In the genomic region with DNA sequence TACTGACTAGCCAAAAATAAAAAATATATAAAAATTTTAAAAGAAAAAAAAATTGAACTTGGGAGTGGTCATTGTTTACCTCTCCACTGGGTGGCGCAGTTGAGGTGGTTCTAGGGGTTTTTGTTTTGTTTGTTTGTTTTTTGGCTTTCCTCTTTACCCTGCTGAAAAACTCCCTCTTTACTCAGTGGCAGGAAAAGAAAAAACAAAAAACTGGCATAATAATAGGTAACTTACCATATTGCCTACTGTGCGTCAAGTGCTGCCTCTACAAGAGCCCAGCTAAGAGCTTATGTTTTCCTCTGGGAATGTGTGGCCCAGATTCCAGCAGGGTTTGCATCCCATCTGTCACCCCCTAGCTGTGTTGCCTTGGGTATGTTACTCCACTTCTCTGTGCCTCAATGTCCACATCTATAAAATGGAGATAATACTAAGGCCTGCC, we compare ENCODE assay signal across 9 cellular contexts. TPM values are rescaled to one million over a fixed set of nuclear protein-coding genes. Genes with fewer than 3 reads are reported as not detected.
DNase-seq lines count a peak whose midpoint lies in the region; TF ChIP-seq lines count a peak whose summit lies in the region.
"Not testable (repeated sequence)": the region's sequence is repeated elsewhere in the genome, so short reads cannot be mapped to it uniquely, and the experiment has no call there.
"Had no signal": no experiment of that assay in that cellular context is flagged by ENCODE, and none has a peak within 500 bp of the region (broad histone marks: within the 10 kb centered on the region; RNA-seq: fewer than 3 reads in every experiment).

No MANE protein-coding gene starts in this region.

- not testable (repeated sequence) for H3K4me3 Mint-ChIP-seq in progenitor cell of endocrine pancreas (ENCODE audit: low read depth)

- H3K27me3 Mint-ChIP-seq in progenitor cell of endocrine pancreas = peaks cover 39% of the 10 kb centered on the region

- intact Hi-C loops in uterus (cut with DNase I; ENCODE audit: low total_unique reads) = not testable (repeated sequence)

- not testable (repeated sequence) for H3K9me3 ChIP-seq in uterus

- H3K36me3 ChIP-seq in uterus = not testable (repeated sequence)

- POLR2A ChIA-PET in GM10248 (lab: Yijun Ruan, JAX) = not testable (repeated sequence)

- H3K36me3 Mint-ChIP-seq in progenitor cell of endocrine pancreas (ENCODE audit: insufficient read depth) = not testable (repeated sequence)

- not testable (repeated sequence) for TF ChIP-seq POLR2A in uterus (IDR thresholded peaks at IDR 0.05)

- H3K27me3 ChIP-seq in uterus = not testable (repeated sequence)

- DNase-seq in GM10248 (ENCODE audit: extremely low spot score); progenitor cell of endocrine pancreas (ENCODE audit: low spot score, unreplicated experiment); uterus: not testable (repeated sequence)
- peak; percentile 41 for DNase-seq in NAMALWA (ENCODE audit: low spot score)
- DNase-seq in T-helper 9 cell = peak; percentile 58
- peak; percentile 81 for DNase-seq in activated effector memory CD4-positive, alpha-beta T cell treated with anti-CD3 and anti-CD28 coated beads, Interleukin-2, amount 50 U/mL, for 16 hours
- peak; percentile 41 for DNase-seq in effector CD8-positive, alpha-beta T cell (lab: John Stamatoyannopoulos, UW)
- DNase-seq in iris pigment epithelial cell (ENCODE audit: low read depth) = peak; percentile 4

- H3K9me3 Mint-ChIP-seq in progenitor cell of endocrine pancreas (ENCODE audit: low read depth) = not testable (repeated sequence)

- H3K4me1 ChIP-seq in uterus = not testable (repeated sequence)

- TF ChIP-seq CTCF in GM10248 (IDR thresholded peaks at IDR 0.05; ENCODE audit: control extremely low read depth, extremely low read depth, low read depth, missing control alignments) (peak; percentile 41), progenitor cell of endocrine pancreas (IDR thresholded peaks at IDR 0.05; ENCODE audit: unreplicated experiment) (peak; percentile 74), uterus (IDR thresholded peaks at IDR 0.05) (peak; percentile 23 to 55 (median 26))

- not testable (repeated sequence) for H3K27ac ChIP-seq in uterus

- not testable (repeated sequence) for H3K4me1 Mint-ChIP-seq in progenitor cell of endocrine pancreas (ENCODE audit: low read depth)

- H3K4me3 ChIP-seq in uterus = not testable (repeated sequence)

- H3K27ac Mint-ChIP-seq in progenitor cell of endocrine pancreas = not testable (repeated sequence)

- CTCF ChIA-PET in GM10248 (lab: Yijun Ruan, JAX) = interaction anchor here (0.7 to 2.8 kb wide), 10 partner anchors 9 to 468 kb away, joined by 3 to 15 read pairs (median 4); no protein-coding TSS in a partner anchor

RNA-seq across cellular contexts. Expression of a gene that starts 12.6 kb away (rescaled TPM):
- total RNA-seq in progenitor cell of endocrine pancreas (not detected in 2 replicates), uterus (not detected)

RNA-seq across cellular contexts. Expression of a gene that starts 38.5 kb away (rescaled TPM):
- total RNA-seq in progenitor cell of endocrine pancreas (0.17 TPM in 1 of 2 replicates, not detected in the other), uterus (not detected)
- total RNA-seq: esophagus mucosa had no signal
